14 cellular contexts compared by ENCODE assay signal in genomic region chr2:77513191-77513590, GRCh38. TPM values are rescaled to one million over a fixed set of nuclear protein-coding genes. Genes with fewer than 3 reads are reported as not detected.
DNase-seq lines count a peak whose midpoint lies in the region; ATAC-seq and TF ChIP-seq lines count a peak whose summit lies in the region.
"Had no signal": no experiment of that assay in that cellular context is flagged by ENCODE, and none has a peak within 500 bp of the region (broad histone marks: within the 10 kb centered on the region; RNA-seq: fewer than 3 reads in every experiment).

No MANE protein-coding gene starts in this region.

- H3K9me3 Mint-ChIP-seq in WTC11: no peaks in the 10 kb centered on the region

- no peaks in the 10 kb centered on the region for H3K27me3 Mint-ChIP-seq in WTC11 (ENCODE audit: low read depth)

- 43% methylated on average over 4 of the region's 4 CpGs for WGBS in mesenchymal stem cell
- WGBS in urinary bladder: 67% methylated on average over 4 of the region's 4 CpGs

- intact Hi-C loops in left ventricle myocardium superior (cut with micrococcal nuclease): no loop called here

- H3K4me1 Mint-ChIP-seq in WTC11: peaks cover 43% of the 10 kb centered on the region

- no peak overlapping the region for H2BK15ac ChIP-seq in mesenchymal stem cell (ENCODE audit: low read depth, poor library complexity, severe bottlenecking)

- H2AK5ac ChIP-seq in mesenchymal stem cell (ENCODE audit: low read length, severe bottlenecking): no peak overlapping the region

- H3K14ac ChIP-seq in mesenchymal stem cell (ENCODE audit: low read length in 2 of 2): no peak overlapping the region

- CTCF ChIA-PET in WTC11 (lab: Charles Lee): interaction anchor here (1.9 kb wide), 1 partner anchor 8 kb away, joined by 7 read pairs; the partner anchor contains the start of gene LRRTM4

- H3K79me1 ChIP-seq in mesenchymal stem cell (replicated peaks; ENCODE audit: low read length, poor library complexity, severe bottlenecking): no peaks in the 10 kb centered on the region

- peak overlapping the region; percentile 38; the same call in 1 of the 2 replicates for H3K27ac Mint-ChIP-seq in WTC11

- no peak overlapping the region for H3K4me3 ChIP-seq in mesenchymal stem cell (ENCODE audit: insufficient read depth in 1 of 2, low read depth in 1 of 2, low read length in 2 of 2)
- H3K4me3 ChIP-seq in urinary bladder (ENCODE audit: low read depth, low read length): peak overlapping the region; percentile 3
- H3K4me3 ChIP-seq: BLaER1 treated with 17β-estradiol and CSF1 and Interleukin-3, amounts not matched to agents 10 nM and 100 nM had no signal

- H4K8ac ChIP-seq in mesenchymal stem cell (ENCODE audit: low read length): no peak overlapping the region

- TF ChIP-seq CTCF in WTC11 (IDR thresholded peaks at IDR 0.05): no peak

- no peak overlapping the region for H3K23ac ChIP-seq in mesenchymal stem cell (ENCODE audit: low read length in 2 of 2)

- POLR2A ChIA-PET in WTC11 (lab: Charles Lee): no interaction called here

- H2BK120ac ChIP-seq in mesenchymal stem cell (ENCODE audit: low read depth, low read length): no peak overlapping the region

- no peak overlapping the region for H4K91ac ChIP-seq in mesenchymal stem cell (ENCODE audit: low read length)

- H3K36me3 ChIP-seq in mesenchymal stem cell (ENCODE audit: control insufficient read depth in 1 of 2, insufficient read depth in 2 of 2, low read depth in 1 of 2, low read length in 2 of 2) (no peaks in the 10 kb centered on the region), urinary bladder (ENCODE audit: insufficient read depth) (no peaks in the 10 kb centered on the region)
- H3K36me3 ChIP-seq: BLaER1 treated with 17β-estradiol and CSF1 and Interleukin-3, amounts not matched to agents 10 nM and 100 nM had no signal

- no peak overlapping the region for H3K9ac ChIP-seq in mesenchymal stem cell (ENCODE audit: low read length)
- H3K9ac ChIP-seq: BLaER1 treated with 17β-estradiol and CSF1 and Interleukin-3, amounts not matched to agents 10 nM and 100 nM had no signal

- peak overlapping the region; percentile 59 for H3K27ac ChIP-seq in mesenchymal stem cell (ENCODE audit: low read length, poor library complexity, severe bottlenecking)
- H3K27ac ChIP-seq in urinary bladder (ENCODE audit: low read depth): no peak overlapping the region
- H3K27ac ChIP-seq: BLaER1 treated with 17β-estradiol and CSF1 and Interleukin-3, amounts not matched to agents 10 nM and 100 nM had no signal

- DNase-seq in H4 (ENCODE audit: low spot score) (peak; percentile 56), WTC11 (ENCODE audit: low spot score) (no peak), mesenchymal stem cell (peak; percentile 80), retina (no peak), left ventricle myocardium superior (no peak)
- DNase-seq: DMS 273 treated with DMSO at 0.1 percent for 48 hours, NCI-H1436 treated with DMSO at 0.1 percent for 48 hours, NCI-H2081, NCI-H526, OCI-M1 had no signal

- H3K9me3 ChIP-seq in mesenchymal stem cell (ENCODE audit: control insufficient read depth, low read length): no peaks in the 10 kb centered on the region
- H3K9me3 ChIP-seq: BLaER1 treated with 17β-estradiol and CSF1 and Interleukin-3, amounts not matched to agents 10 nM and 100 nM had no signal

- no peak overlapping the region for H2BK12ac ChIP-seq in mesenchymal stem cell (ENCODE audit: low read length in 2 of 2)

- H2AFZ ChIP-seq in mesenchymal stem cell (ENCODE audit: low read depth, low read length): no peak overlapping the region

- ATAC-seq in WTC11 (no peak), GM21381 (IDR thresholded peaks at IDR 0.05; ENCODE audit: unreplicated experiment) (no peak), left ventricle myocardium superior (no peak)

- H2BK5ac ChIP-seq in mesenchymal stem cell (ENCODE audit: low read depth, low read length, poor library complexity, severe bottlenecking): no peak overlapping the region

- H3K4me3 Mint-ChIP-seq in WTC11: no peak overlapping the region

- H3K4me1 ChIP-seq in mesenchymal stem cell (ENCODE audit: control insufficient read depth, insufficient read depth, low read depth, low read length) (peaks cover 2% of the 10 kb centered on the region), urinary bladder (ENCODE audit: insufficient read depth) (no peaks in the 10 kb centered on the region)
- H3K4me1 ChIP-seq: BLaER1 treated with 17β-estradiol and CSF1 and Interleukin-3, amounts not matched to agents 10 nM and 100 nM had no signal

- H3K27me3 ChIP-seq in mesenchymal stem cell (ENCODE audit: control insufficient read depth in 1 of 2, insufficient read depth in 1 of 2, low read length in 2 of 2): no peaks in the 10 kb centered on the region
- H3K27me3 ChIP-seq: BLaER1 treated with 17β-estradiol and CSF1 and Interleukin-3, amounts not matched to agents 10 nM and 100 nM had no signal

- H3K36me3 Mint-ChIP-seq in WTC11: peaks cover 2% of the 10 kb centered on the region; the same call in 1 of the 2 replicates

- no peak overlapping the region for H3K4me2 ChIP-seq in mesenchymal stem cell (ENCODE audit: low read length, poor library complexity, severe bottlenecking)
- H3K4me2 ChIP-seq: BLaER1 treated with 17β-estradiol and CSF1 and Interleukin-3, amounts not matched to agents 10 nM and 100 nM had no signal

- no peak overlapping the region for H3K4ac ChIP-seq in mesenchymal stem cell (ENCODE audit: low read depth in 1 of 2, low read length in 2 of 2)

- no peak overlapping the region for H3K18ac ChIP-seq in mesenchymal stem cell (ENCODE audit: low read depth in 1 of 2, low read length in 2 of 2)

TF ChIP-seq in WTC11, 78 proteins besides CTCF, POLR2A, EP300 and RAD21 (continues in another document):
- TF ChIP-seq GRHL2 (CRISPR knock-in tag; IDR thresholded peaks at IDR 0.05; ENCODE audit: insufficient replicate concordance, severe bottlenecking) (no peak), ZBTB21 (CRISPR knock-in tag; IDR thresholded peaks at IDR 0.05; ENCODE audit: borderline replicate concordance) (no peak)
- TF ChIP-seq, protein P1, sequence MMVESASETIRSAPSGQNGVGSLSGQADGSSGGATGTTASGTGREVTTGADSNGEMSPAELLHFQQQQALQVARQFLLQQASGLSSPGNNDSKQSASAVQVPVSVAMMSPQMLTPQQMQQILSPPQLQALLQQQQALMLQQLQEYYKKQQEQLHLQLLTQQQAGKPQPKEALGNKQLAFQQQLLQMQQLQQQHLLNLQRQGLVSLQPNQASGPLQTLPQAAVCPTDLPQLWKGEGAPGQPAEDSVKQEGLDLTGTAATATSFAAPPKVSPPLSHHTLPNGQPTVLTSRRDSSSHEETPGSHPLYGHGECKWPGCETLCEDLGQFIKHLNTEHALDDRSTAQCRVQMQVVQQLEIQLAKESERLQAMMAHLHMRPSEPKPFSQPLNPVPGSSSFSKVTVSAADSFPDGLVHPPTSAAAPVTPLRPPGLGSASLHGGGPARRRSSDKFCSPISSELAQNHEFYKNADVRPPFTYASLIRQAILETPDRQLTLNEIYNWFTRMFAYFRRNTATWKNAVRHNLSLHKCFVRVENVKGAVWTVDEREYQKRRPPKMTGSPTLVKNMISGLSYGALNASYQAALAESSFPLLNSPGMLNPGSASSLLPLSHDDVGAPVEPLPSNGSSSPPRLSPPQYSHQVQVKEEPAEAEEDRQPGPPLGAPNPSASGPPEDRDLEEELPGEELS (CRISPR knock-in tag; IDR thresholded peaks at IDR 0.05): no peak
- TF ChIP-seq, protein P2, sequence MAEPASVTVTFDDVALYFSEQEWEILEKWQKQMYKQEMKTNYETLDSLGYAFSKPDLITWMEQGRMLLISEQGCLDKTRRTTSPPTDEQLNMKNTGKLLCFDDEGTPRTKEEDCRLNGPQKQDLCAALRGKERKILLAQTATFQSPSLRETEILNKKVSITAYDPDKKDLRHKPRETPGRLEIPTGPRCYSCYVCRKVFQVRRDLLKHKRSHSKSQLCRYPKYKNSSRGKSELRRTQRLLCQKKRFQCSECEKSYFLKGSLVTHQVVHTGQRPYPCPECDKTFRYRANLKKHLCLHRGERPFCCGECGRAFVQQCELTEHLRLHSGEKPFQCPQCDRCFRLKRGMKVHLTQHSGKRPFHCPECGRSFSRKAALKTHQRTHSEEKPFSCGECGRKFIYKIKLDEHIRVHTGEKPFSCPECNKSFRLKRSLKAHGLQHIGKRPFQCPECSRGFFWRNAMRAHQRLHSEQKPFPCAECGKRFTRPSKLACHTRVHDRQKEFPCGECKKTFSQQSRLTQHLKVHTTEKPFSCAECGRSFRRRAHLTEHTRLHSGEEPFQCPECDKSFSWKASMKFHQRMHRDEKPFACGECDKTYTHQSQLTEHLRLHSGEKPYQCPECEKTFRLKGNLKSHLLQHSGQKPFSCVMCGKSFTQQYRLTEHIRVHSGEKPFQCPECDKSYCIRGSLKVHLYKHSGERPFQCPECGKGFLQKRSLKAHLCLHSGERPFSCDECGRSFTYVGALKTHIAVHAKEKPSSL (CRISPR knock-in tag; conservative IDR thresholded peaks at IDR 0.05): no peak
- TF ChIP-seq, protein P3, sequence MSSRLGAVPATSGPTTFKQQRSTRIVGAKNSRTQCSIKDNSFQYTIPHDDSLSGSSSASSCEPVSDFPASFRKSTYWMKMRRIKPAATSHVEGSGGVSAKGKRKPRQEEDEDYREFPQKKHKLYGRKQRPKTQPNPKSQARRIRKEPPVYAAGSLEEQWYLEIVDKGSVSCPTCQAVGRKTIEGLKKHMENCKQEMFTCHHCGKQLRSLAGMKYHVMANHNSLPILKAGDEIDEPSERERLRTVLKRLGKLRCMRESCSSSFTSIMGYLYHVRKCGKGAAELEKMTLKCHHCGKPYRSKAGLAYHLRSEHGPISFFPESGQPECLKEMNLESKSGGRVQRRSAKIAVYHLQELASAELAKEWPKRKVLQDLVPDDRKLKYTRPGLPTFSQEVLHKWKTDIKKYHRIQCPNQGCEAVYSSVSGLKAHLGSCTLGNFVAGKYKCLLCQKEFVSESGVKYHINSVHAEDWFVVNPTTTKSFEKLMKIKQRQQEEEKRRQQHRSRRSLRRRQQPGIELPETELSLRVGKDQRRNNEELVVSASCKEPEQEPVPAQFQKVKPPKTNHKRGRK (CRISPR knock-in tag; IDR thresholded peaks at IDR 0.05; ENCODE audit: borderline replicate concordance): no peak
- TF ChIP-seq, protein P4, sequence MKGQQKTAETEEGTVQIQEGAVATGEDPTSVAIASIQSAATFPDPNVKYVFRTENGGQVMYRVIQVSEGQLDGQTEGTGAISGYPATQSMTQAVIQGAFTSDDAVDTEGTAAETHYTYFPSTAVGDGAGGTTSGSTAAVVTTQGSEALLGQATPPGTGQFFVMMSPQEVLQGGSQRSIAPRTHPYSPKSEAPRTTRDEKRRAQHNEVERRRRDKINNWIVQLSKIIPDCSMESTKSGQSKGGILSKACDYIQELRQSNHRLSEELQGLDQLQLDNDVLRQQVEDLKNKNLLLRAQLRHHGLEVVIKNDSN (CRISPR knock-in tag; IDR thresholded peaks at IDR 0.05): no peak

RNA-seq across cellular contexts. Expression of gene LRRTM4, which starts 9.0 kb away (rescaled TPM):
- total RNA-seq in H4 (2014; rRNA removed; shearing (Covaris generic)): 0.90 and 1.1 TPM in 2 replicates
- total RNA-seq in WTC11 (2021) (8.5 to 10.2 TPM (median 9.4 TPM) in 3 replicates), urinary bladder (13.9 TPM), left ventricle myocardium superior (0.69 TPM)
- 0.22 TPM for polyA plus RNA-seq in mesenchymal stem cell (2013, experiment 1 of 2)
- 0.16 TPM for polyA plus RNA-seq in mesenchymal stem cell (2013, experiment 2 of 2)
- 0.34 TPM for polyA plus RNA-seq in urinary bladder
- total RNA-seq: SK-MEL-5 had no signal

Comparison
In these comparisons a context has a peak if more than half of its experiments do, and no peak if none do; other contexts are left out.
1. DNase-seq: peak in H4 (single experiment) and mesenchymal stem cell (single experiment); none in WTC11 (single experiment), retina (single experiment) and left ventricle myocardium superior (single experiment).